ENCODE assay signal across 31 cellular contexts in the genomic region with DNA sequence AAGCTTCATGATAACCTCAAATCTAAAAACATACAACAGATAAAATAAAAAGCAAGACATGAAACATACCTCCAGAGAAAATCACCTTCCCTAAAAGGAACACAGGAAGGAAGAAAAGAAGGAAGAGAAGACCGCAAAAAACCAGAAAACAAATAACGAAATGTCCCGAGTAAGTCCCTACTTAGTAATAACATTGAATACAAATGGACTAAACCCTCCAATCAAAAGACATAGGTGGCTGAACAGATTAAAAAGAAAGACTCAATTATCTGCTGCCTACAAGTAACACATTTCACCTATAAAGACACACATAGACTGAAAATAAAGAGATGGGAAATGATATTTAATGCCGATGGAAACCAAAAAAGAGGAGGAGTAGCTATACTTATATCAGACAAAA. TPM values are rescaled to one million over a fixed set of nuclear protein-coding genes. Genes with fewer than 3 reads are reported as not detected.
"Had no signal": no experiment of that assay in that cellular context is flagged by ENCODE, and none has a peak within 500 bp of the region (broad histone marks: within the 10 kb centered on the region; RNA-seq: fewer than 3 reads in every experiment).

No MANE protein-coding gene starts in this region.

- FAIRE-seq: urothelium cell line had no signal

- ATAC-seq: stimulated activated effector memory CD8-positive, alpha-beta T cell treated with anti-CD3 and anti-CD28 coated beads, Interleukin-12 subunit alpha, Interleukin-12 subunit beta, amount 100 ng/mL, for 72 hours; stimulated activated memory B cell treated with anti-CD40 and anti-IgM and Interleukin-4, amounts not matched to agents 10 μg/mL and 1 μg/mL and 100 μg/mL, for 72 hours; stimulated activated naive B cell treated with anti-CD40 and anti-IgM and Interleukin-4, amounts not matched to agents 10 μg/mL and 1 μg/mL and 100 μg/mL, for 72 hours; stimulated activated naive CD8-positive, alpha-beta T cell treated with anti-CD3 and anti-CD28 coated beads, Interleukin-15, amount 100 ng/mL, for 72 hours; stimulated activated naive CD8-positive, alpha-beta T cell treated with anti-CD3 and anti-CD28 coated beads, Interleukin-15, Interleukin-2, amounts not matched to agents 100 U/mL and 50 U/mL, for 24 hours; upper lobe of right lung had no signal

- H3K27ac ChIP-seq: stomach, suprapubic skin, testis, thoracic aorta, thyroid gland, tibial artery, tibial nerve, transverse colon, upper lobe of left lung, upper lobe of right lung, uterus, vagina had no signal

- H3K27me3 ChIP-seq: testis, thyroid gland, tibial nerve, upper lobe of left lung, uterus, vagina had no signal

- H3K4me1 ChIP-seq: stomach, testis, thyroid gland, tibial artery, tibial nerve, transverse colon, upper lobe of left lung, upper lobe of right lung, uterus, vagina had no signal

- H3K4me3 ChIP-seq: stomach, suprapubic skin, testis, thoracic aorta, thyroid gland, tibial artery, tibial nerve, transverse colon, upper lobe of left lung, upper lobe of right lung, uterus, vagina had no signal

- H3K9me3 ChIP-seq: suprapubic skin, testis, thoracic aorta, thyroid gland, upper lobe of left lung, upper lobe of right lung, uterus had no signal

- H3K36me3 ChIP-seq: stomach, suprapubic skin, thoracic aorta, thyroid gland, tibial artery, tibial nerve, transverse colon, upper lobe of left lung, upper lobe of right lung, uterus, vagina had no signal

- DNase-seq: stimulated activated CD4-positive, alpha-beta T cell treated with anti-CD3 and anti-CD28 coated beads, Interleukin-2, amount 100 ng/mL, for 48 hours; stimulated activated CD4-positive, alpha-beta T cell treated with anti-CD3 and anti-CD28 coated beads, Interleukin-4, amount 100 ng/mL, for 1 hour; stimulated activated CD4-positive, alpha-beta T cell treated with anti-CD3 and anti-CD28 coated beads, Interleukin-4, amount 100 ng/mL, for 24 hours; stimulated activated CD4-positive, alpha-beta T cell treated with anti-CD3 and anti-CD28 coated beads, Interleukin-4, amount 100 ng/mL, for 4 hours; stimulated activated CD8-positive, alpha-beta memory T cell treated with anti-CD3 and anti-CD28 coated beads, Interleukin-4, amount 100 ng/mL, for 48 hours; stimulated activated naive B cell treated with anti-CD40 and anti-IgM and Interleukin-4, amounts not matched to agents 10 μg/mL and 1 μg/mL and 100 μg/mL, for 72 hours; stimulated activated naive CD4-positive, alpha-beta T cell; stimulated activated naive CD4-positive, alpha-beta T cell treated with Interleukin-2 at 50 U/mL for 16 hours; stimulated activated naive CD8-positive, alpha-beta T cell treated with anti-CD3 and anti-CD28 coated beads, Interleukin-15, amount 100 ng/mL, for 72 hours; stimulated activated naive CD8-positive, alpha-beta T cell treated with anti-CD3 and anti-CD28 coated beads, Interleukin-15, Interleukin-2, amounts not matched to agents 100 U/mL and 50 U/mL, for 24 hours; stomach; substantia nigra; testis; thyroid gland; tibial artery; transverse colon; trophoblast cell; upper lobe of left lung; upper lobe of right lung; uterus had no signal

RNA-seq across cellular contexts. Expression of gene FBXO39, which starts 6.2 kb away (rescaled TPM):
- total RNA-seq: temporal lobe, transverse colon, vagina had no signal

RNA-seq across cellular contexts. Expression of gene TEKT1, which starts 49.3 kb away (rescaled TPM):
- total RNA-seq: subcutaneous adipose tissue, suprapubic skin, thoracic aorta, thyroid gland, tibial nerve, transverse colon, upper lobe of right lung, ureter, urinary bladder, vagina had no signal
- polyA plus RNA-seq: stomach, urinary bladder had no signal
